In genomic region chr6:4382362-4382853, GRCh38 we compare ENCODE assay signal across 2 cellular contexts.
A peak's percentile ranks its signal among the peaks of the same experiment; 100 is the strongest.
TF ChIP-seq lines count a peak whose summit lies in the region.

No MANE protein-coding gene starts in this region.

TF ChIP-seq in A549, 52 proteins besides CTCF, POLR2A, EP300 and RAD21 (continued from another document):
- TF ChIP-seq HDAC2 (IDR thresholded peaks at IDR 0.05) = no peak
- no peak for TF ChIP-seq CBX8 (IDR thresholded peaks at IDR 0.05)
- no peak for TF ChIP-seq ESRRA (IDR thresholded peaks at IDR 0.05; ENCODE audit: borderline replicate concordance, low read length)
- TF ChIP-seq RCOR1 (IDR thresholded peaks at IDR 0.05; ENCODE audit: low read depth, low read length) = no peak
- no peak for TF ChIP-seq HOXA7 (CRISPR knock-in tag; IDR thresholded peaks at IDR 0.05)
- no peak for TF ChIP-seq REST (IDR thresholded peaks at IDR 0.05)

TF ChIP-seq in K562, 482 proteins besides CTCF, POLR2A, EP300 and RAD21 (continued from another document and continues in another):
- TF ChIP-seq VEZF1 (CRISPR knock-in tag; IDR thresholded peaks at IDR 0.05) (peak; percentile 53), ZNF197 (CRISPR knock-in tag; IDR thresholded peaks at IDR 0.05; ENCODE audit: low read depth) (peak; percentile 64; the same call in 1 of the 2 replicates), ZNF282 (CRISPR knock-in tag; IDR thresholded peaks at IDR 0.05) (no peak), ZNF449 (CRISPR knock-in tag; IDR thresholded peaks at IDR 0.05) (peak; percentile 37; the same call in 1 of the 2 replicates), NR2C2 (CRISPR knock-in tag; IDR thresholded peaks at IDR 0.05) (no peak), NR2C2 (tag; IDR thresholded peaks at IDR 0.05) (peak; percentile 68; the same call in 1 of the 2 replicates), RFX5 (IDR thresholded peaks at IDR 0.05; ENCODE audit: low read depth, low read length) (no peak), ZNF766 (CRISPR knock-in tag; conservative IDR thresholded peaks at IDR 0.05) (peak; percentile 87), ZNF76 (CRISPR knock-in tag; IDR thresholded peaks at IDR 0.05; ENCODE audit: borderline replicate concordance) (0 out of 2 replicates have a peak, but pooled peaks have one; percentile 22), KLF6 (CRISPR knock-in tag; IDR thresholded peaks at IDR 0.05; ENCODE audit: borderline replicate concordance) (peak; percentile 87), MYC (IDR thresholded peaks at IDR 0.05; ENCODE audit: low read depth, low read length) (peak; percentile 77), MYC (CRISPR knock-in tag; IDR thresholded peaks at IDR 0.05; ENCODE audit: borderline replicate concordance, low read depth) (no peak), ADNP (tag; IDR thresholded peaks at IDR 0.05) (no peak), ZNF311 (CRISPR knock-in tag; IDR thresholded peaks at IDR 0.05) (0 out of 2 replicates have a peak, but pooled peaks have one; percentile 7), MAZ (CRISPR knock-in tag; conservative IDR thresholded peaks at IDR 0.05 in 1 of 2, IDR thresholded peaks at IDR 0.05 in 1 of 2) (0 out of 4 replicates have a peak, but pooled peaks of 1 of the 2 experiments have one; percentile 72), GTF2B (IDR thresholded peaks at IDR 0.05; ENCODE audit: extremely low read depth, insufficient read length) (no peak), ZNF175 (CRISPR knock-in tag; IDR thresholded peaks at IDR 0.05; ENCODE audit: low read depth) (peak; percentile 76), RNF2 (IDR thresholded peaks at IDR 0.05) (peak; percentile 58; the same call in 1 of the 2 replicates), BRF1 (IDR thresholded peaks at IDR 0.05; ENCODE audit: borderline replicate concordance, extremely low read depth, insufficient read length) (no peak), ZNF318 (IDR thresholded peaks at IDR 0.05; ENCODE audit: borderline replicate concordance in 1 of 2, low read depth in 1 of 2) (peak in 1 of 2 experiments; percentile 46; a peak in 1 of 4 replicates), SOX6 (IDR thresholded peaks at IDR 0.05) (peak; percentile 43; the same call in 1 of the 2 replicates), BCLAF1 (IDR thresholded peaks at IDR 0.05; ENCODE audit: borderline replicate concordance in 1 of 2, control insufficient read depth in 1 of 2, low read depth in 2 of 2, low read length in 1 of 2) (no peak), ZNF586 (CRISPR knock-in tag; conservative IDR thresholded peaks at IDR 0.05) (no peak), ZNF551 (CRISPR knock-in tag; IDR thresholded peaks at IDR 0.05) (no peak), THRAP3 (IDR thresholded peaks at IDR 0.05; ENCODE audit: borderline replicate concordance) (no peak), SMAD4 (CRISPR knock-in tag; conservative IDR thresholded peaks at IDR 0.05) (0 out of 2 replicates have a peak, but pooled peaks have one; percentile 85), ATF7 (IDR thresholded peaks at IDR 0.05) (peak; percentile 91), ID3 (CRISPR knock-in tag; IDR thresholded peaks at IDR 0.05) (no peak), ID3 (tag; IDR thresholded peaks at IDR 0.05) (no peak), FOSL1 (tag; conservative IDR thresholded peaks at IDR 0.05) (peak; percentile 32; the same call in 1 of the 2 replicates)
- TF ChIP-seq, protein P1, sequence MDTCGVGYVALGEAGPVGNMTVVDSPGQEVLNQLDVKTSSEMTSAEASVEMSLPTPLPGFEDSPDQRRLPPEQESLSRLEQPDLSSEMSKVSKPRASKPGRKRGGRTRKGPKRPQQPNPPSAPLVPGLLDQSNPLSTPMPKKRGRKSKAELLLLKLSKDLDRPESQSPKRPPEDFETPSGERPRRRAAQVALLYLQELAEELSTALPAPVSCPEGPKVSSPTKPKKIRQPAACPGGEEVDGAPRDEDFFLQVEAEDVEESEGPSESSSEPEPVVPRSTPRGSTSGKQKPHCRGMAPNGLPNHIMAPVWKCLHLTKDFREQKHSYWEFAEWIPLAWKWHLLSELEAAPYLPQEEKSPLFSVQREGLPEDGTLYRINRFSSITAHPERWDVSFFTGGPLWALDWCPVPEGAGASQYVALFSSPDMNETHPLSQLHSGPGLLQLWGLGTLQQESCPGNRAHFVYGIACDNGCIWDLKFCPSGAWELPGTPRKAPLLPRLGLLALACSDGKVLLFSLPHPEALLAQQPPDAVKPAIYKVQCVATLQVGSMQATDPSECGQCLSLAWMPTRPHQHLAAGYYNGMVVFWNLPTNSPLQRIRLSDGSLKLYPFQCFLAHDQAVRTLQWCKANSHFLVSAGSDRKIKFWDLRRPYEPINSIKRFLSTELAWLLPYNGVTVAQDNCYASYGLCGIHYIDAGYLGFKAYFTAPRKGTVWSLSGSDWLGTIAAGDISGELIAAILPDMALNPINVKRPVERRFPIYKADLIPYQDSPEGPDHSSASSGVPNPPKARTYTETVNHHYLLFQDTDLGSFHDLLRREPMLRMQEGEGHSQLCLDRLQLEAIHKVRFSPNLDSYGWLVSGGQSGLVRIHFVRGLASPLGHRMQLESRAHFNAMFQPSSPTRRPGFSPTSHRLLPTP (IDR thresholded peaks at IDR 0.05; ENCODE audit: borderline replicate concordance, extremely low read depth, insufficient read length) = no peak
- TF ChIP-seq, protein P2, sequence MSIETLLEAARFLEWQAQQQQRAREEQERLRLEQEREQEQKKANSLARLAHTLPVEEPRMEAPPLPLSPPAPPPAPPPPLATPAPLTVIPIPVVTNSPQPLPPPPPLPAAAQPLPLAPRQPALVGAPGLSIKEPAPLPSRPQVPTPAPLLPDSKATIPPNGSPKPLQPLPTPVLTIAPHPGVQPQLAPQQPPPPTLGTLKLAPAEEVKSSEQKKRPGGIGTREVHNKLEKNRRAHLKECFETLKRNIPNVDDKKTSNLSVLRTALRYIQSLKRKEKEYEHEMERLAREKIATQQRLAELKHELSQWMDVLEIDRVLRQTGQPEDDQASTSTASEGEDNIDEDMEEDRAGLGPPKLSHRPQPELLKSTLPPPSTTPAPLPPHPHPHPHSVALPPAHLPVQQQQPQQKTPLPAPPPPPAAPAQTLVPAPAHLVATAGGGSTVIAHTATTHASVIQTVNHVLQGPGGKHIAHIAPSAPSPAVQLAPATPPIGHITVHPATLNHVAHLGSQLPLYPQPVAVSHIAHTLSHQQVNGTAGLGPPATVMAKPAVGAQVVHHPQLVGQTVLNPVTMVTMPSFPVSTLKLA (conservative IDR thresholded peaks at IDR 0.05) = no peak
- TF ChIP-seq, protein P3, sequence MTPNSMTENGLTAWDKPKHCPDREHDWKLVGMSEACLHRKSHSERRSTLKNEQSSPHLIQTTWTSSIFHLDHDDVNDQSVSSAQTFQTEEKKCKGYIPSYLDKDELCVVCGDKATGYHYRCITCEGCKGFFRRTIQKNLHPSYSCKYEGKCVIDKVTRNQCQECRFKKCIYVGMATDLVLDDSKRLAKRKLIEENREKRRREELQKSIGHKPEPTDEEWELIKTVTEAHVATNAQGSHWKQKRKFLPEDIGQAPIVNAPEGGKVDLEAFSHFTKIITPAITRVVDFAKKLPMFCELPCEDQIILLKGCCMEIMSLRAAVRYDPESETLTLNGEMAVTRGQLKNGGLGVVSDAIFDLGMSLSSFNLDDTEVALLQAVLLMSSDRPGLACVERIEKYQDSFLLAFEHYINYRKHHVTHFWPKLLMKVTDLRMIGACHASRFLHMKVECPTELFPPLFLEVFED (CRISPR knock-in tag; conservative IDR thresholded peaks at IDR 0.05) = 0 out of 2 replicates have a peak, but pooled peaks have one; percentile 47
